9 cellular contexts compared by ENCODE assay signal in genomic region chr11:72075109-72075508, GRCh38. TPM values are rescaled to one million over a fixed set of nuclear protein-coding genes. Genes with fewer than 3 reads are reported as not detected.
DNase-seq lines count a peak whose midpoint lies in the region; TF ChIP-seq lines count a peak whose summit lies in the region.
"Had no signal": no experiment of that assay in that cellular context is flagged by ENCODE, and none has a peak within 500 bp of the region (broad histone marks: within the 10 kb centered on the region; RNA-seq: fewer than 3 reads in every experiment).

No MANE protein-coding gene starts in this region.

- no peak overlapping the region for H3K27ac ChIP-seq in fibroblast of lung (ENCODE audit: insufficient read depth, low read length)

- H3K4me2 ChIP-seq in fibroblast of lung (ENCODE audit: extremely low read depth, insufficient read depth, low read length): no peak overlapping the region

- no peaks in the 10 kb centered on the region for H3K27me3 ChIP-seq in fibroblast of lung (ENCODE audit: control insufficient read depth, insufficient read depth, low read length)
- no peaks in the 10 kb centered on the region for H3K27me3 ChIP-seq in HAP-1 (ENCODE audit: low read depth)

- H3K79me2 ChIP-seq in fibroblast of lung (ENCODE audit: control insufficient read depth, insufficient read depth, low read length): peaks cover 85% of the 10 kb centered on the region

- peak; percentile 8 for TF ChIP-seq CTCF in GM12864 (IDR thresholded peaks at IDR 0.05; ENCODE audit: low read depth, low read length, missing control alignments)
- TF ChIP-seq CTCF in fibroblast of lung (conservative IDR thresholded peaks at IDR 0.05 in 1 of 2, IDR thresholded peaks at IDR 0.05 in 1 of 2; ENCODE audit: low read depth in 1 of 2, low read length in 2 of 2): peak in 1 of 2 donors; percentile 8

- H3K36me3 ChIP-seq in fibroblast of lung (ENCODE audit: control insufficient read depth, insufficient read depth, low read length) (no peaks in the 10 kb centered on the region), HAP-1 (replicated peaks) (peaks cover 11% of the 10 kb centered on the region)

- H3K9me3 ChIP-seq in fibroblast of lung (ENCODE audit: control insufficient read depth, insufficient read depth, low read depth, low read length) (no peaks in the 10 kb centered on the region), HAP-1 (no peaks in the 10 kb centered on the region)

- no peaks in the 10 kb centered on the region for H4K20me1 ChIP-seq in fibroblast of lung (ENCODE audit: control insufficient read depth, extremely low read depth, insufficient read depth, low read length)

- DNase-seq in ACHN (peak; percentile 53), GM12864 (ENCODE audit: low read depth) (no peak), RKO (ENCODE audit: low spot score) (peak; percentile 29), fibroblast of lung (ENCODE audit: low read depth in 2 of 2) (no peak), SHP77 (lab: John Stamatoyannopoulos, UW) (no peak), HAP-1 (ENCODE audit: low spot score in 2 of 2) (no peak)
- DNase-seq in stimulated activated CD4-positive, alpha-beta T cell treated with anti-CD3 and anti-CD28 coated beads, Interleukin-2, amount 100 ng/mL, for 24 hours: no peak
- DNase-seq in stimulated activated CD4-positive, alpha-beta T cell treated with anti-CD3 and anti-CD28 coated beads, Interleukin-12 subunit alpha, Interleukin-12 subunit beta, amount 100 ng/mL, for 4 hours: no peak
- DNase-seq: DMS79 had no signal

- peak overlapping the region; percentile 22 for H2AFZ ChIP-seq in fibroblast of lung (ENCODE audit: low read length)

- in situ Hi-C loops in ACHN (cut with HindIII; ENCODE audit: low pct_ligation_motif_present, low pct_unique_long_range_greater_than_20kb, low sequenced_read_pairs) (no loop called here), HAP-1 (cut with MboI; ENCODE audit: low sequenced_read_pairs) (no loop called here)

- H3K4me1 ChIP-seq in fibroblast of lung (ENCODE audit: control insufficient read depth, extremely low read depth, insufficient read depth, low read length): peaks cover 21% of the 10 kb centered on the region
- peaks cover 8% of the 10 kb centered on the region for H3K4me1 ChIP-seq in HAP-1

- H3K4me3 ChIP-seq in GM12864 (ENCODE audit: low read depth, low read length) (no peak overlapping the region), fibroblast of lung (replicated peaks in 1 of 4; ENCODE audit: control extremely low read depth in 1 of 4, insufficient read depth in 1 of 4, low read depth in 3 of 4, low read length in 4 of 4) (no peak overlapping the region), HAP-1 (no peak overlapping the region)

- H3K9ac ChIP-seq in fibroblast of lung (ENCODE audit: insufficient read depth, low read length): no peak overlapping the region

RNA-seq across cellular contexts. Expression of gene NUMA1, which starts 5.2 kb away (rescaled TPM):
- 190 and 247 TPM in 2 replicates for total RNA-seq in fibroblast of lung
- 59.0 and 61.6 TPM in 2 replicates for polyA plus RNA-seq in fibroblast of lung
- 81.1 and 84.5 TPM in 2 replicates for polyA plus RNA-seq in fibroblast of lung (2012)
- 259 and 321 TPM in 2 replicates for polyA minus RNA-seq in fibroblast of lung (ENCODE audit: low replicate concordance)

RNA-seq across cellular contexts. Expression of gene LRRC51, which starts 5.5 kb away (rescaled TPM):
- 5.0 and 5.4 TPM in 2 replicates for total RNA-seq in fibroblast of lung
- 6.9 and 8.9 TPM in 2 replicates for polyA plus RNA-seq in fibroblast of lung
- polyA plus RNA-seq in fibroblast of lung (2012): 9.0 and 9.9 TPM in 2 replicates
- polyA minus RNA-seq in fibroblast of lung (ENCODE audit: low replicate concordance): 6.2 and 10.5 TPM in 2 replicates

RNA-seq across cellular contexts. Expression of gene LAMTOR1, which starts 28.0 kb away (rescaled TPM):
- total RNA-seq in fibroblast of lung: 80.9 and 90.3 TPM in 2 replicates
- polyA plus RNA-seq in fibroblast of lung: 137 and 183 TPM in 2 replicates
- polyA plus RNA-seq in fibroblast of lung (2012): 152 and 213 TPM in 2 replicates
- 208 and 507 TPM in 2 replicates for polyA minus RNA-seq in fibroblast of lung (ENCODE audit: low replicate concordance)

RNA-seq across cellular contexts. Expression of gene TOMT, which starts 30.6 kb away (rescaled TPM):
- not detected in 2 replicates for total RNA-seq in fibroblast of lung
- not detected in 2 replicates for polyA plus RNA-seq in fibroblast of lung
- not detected in 2 replicates for polyA plus RNA-seq in fibroblast of lung (2012)
- not detected in 2 replicates for polyA minus RNA-seq in fibroblast of lung (ENCODE audit: low replicate concordance)

RNA-seq across cellular contexts. Expression of gene ANAPC15, which starts 37.4 kb away (rescaled TPM):
- 20.8 and 24.8 TPM in 2 replicates for total RNA-seq in fibroblast of lung
- polyA plus RNA-seq in fibroblast of lung: 97.2 and 174 TPM in 2 replicates
- polyA plus RNA-seq in fibroblast of lung (2012): 67.6 and 112 TPM in 2 replicates
- 10.2 and 60.4 TPM in 2 replicates for polyA minus RNA-seq in fibroblast of lung (ENCODE audit: low replicate concordance)

Comparison
In these comparisons a context has a peak if more than half of its experiments do, and no peak if none do; other contexts are left out.
1. DNase-seq: peak in ACHN (single experiment) and RKO (single experiment); none in GM12864 (single experiment), fibroblast of lung (0 of 2), SHP77 (0 of 2), stimulated activated CD4-positive, alpha-beta T cell treated with anti-CD3 and anti-CD28 coated beads, Interleukin-2, amount 100 ng/mL, for 24 hours (0 of 2), stimulated activated CD4-positive, alpha-beta T cell treated with anti-CD3 and anti-CD28 coated beads, Interleukin-12 subunit alpha, Interleukin-12 subunit beta, amount 100 ng/mL, for 4 hours (single experiment) and HAP-1 (0 of 2).